In genomic region chr9:116589392-116590354, GRCh38 we compare ENCODE assay signal across 9 cellular contexts.
A peak's percentile ranks its signal among the peaks of the same experiment; 100 is the strongest.
DNase-seq lines count a peak whose midpoint lies in the region; ATAC-seq and TF ChIP-seq lines count a peak whose summit lies in the region.
"Had no signal": no experiment of that assay in that cellular context is flagged by ENCODE, and none has a peak within 500 bp of the region (broad histone marks: within the 10 kb centered on the region; RNA-seq: fewer than 3 reads in every experiment).

No MANE protein-coding gene starts in this region.

- H2BK12ac ChIP-seq in mesenchymal stem cell (ENCODE audit: low read length in 2 of 2) = no peak overlapping the region

- no peak overlapping the region for H2AFZ ChIP-seq in mesenchymal stem cell (ENCODE audit: low read depth, low read length)

- H2BK5ac ChIP-seq in mesenchymal stem cell (ENCODE audit: low read depth, low read length, poor library complexity, severe bottlenecking) = no peak overlapping the region

- no peaks in the 10 kb centered on the region for H3K4me1 Mint-ChIP-seq in activated naive CD8-positive, alpha-beta T cell treated with anti-CD3 and anti-CD28 coated beads for 36 hours
- H3K4me1 Mint-ChIP-seq: memory B cell had no signal

- no peak overlapping the region for H3K4me3 Mint-ChIP-seq in activated naive CD8-positive, alpha-beta T cell treated with anti-CD3 and anti-CD28 coated beads for 36 hours
- H3K4me3 Mint-ChIP-seq: memory B cell had no signal

- DNase-seq in AG04450 (ENCODE audit: low read depth, low spot score) (no peak), Kasumi-1 (lab: John Stamatoyannopoulos, UW) (peak; percentile 89 to 90), mesenchymal stem cell (peak; percentile 50), retina (no peak)
- peak; percentile 27 for DNase-seq in activated naive CD8-positive, alpha-beta T cell treated with anti-CD3 and anti-CD28 coated beads for 36 hours

- H3K4me3 ChIP-seq in AG04450 (ENCODE audit: low read depth, low read length) (no peak overlapping the region), mesenchymal stem cell (ENCODE audit: insufficient read depth in 1 of 2, low read depth in 1 of 2, low read length in 2 of 2) (no peak overlapping the region)

- no peak overlapping the region for H3K14ac ChIP-seq in mesenchymal stem cell (ENCODE audit: low read length in 2 of 2)

- ATAC-seq in HG02588 (IDR thresholded peaks at IDR 0.05; ENCODE audit: unreplicated experiment) = no peak
- ATAC-seq in HG02885 (IDR thresholded peaks at IDR 0.05; ENCODE audit: poor library complexity, unreplicated experiment) = no peak

- no peaks in the 10 kb centered on the region for H3K27me3 ChIP-seq in AG04450 (ENCODE audit: control insufficient read depth, insufficient read depth, low read length)
- no peaks in the 10 kb centered on the region for H3K27me3 ChIP-seq in mesenchymal stem cell (ENCODE audit: control insufficient read depth in 1 of 2, insufficient read depth in 1 of 2, low read length in 2 of 2)

- peaks cover 0 to 6% of the 10 kb centered on the region in 2 experiments for H3K36me3 ChIP-seq in mesenchymal stem cell (ENCODE audit: control insufficient read depth in 1 of 2, insufficient read depth in 2 of 2, low read depth in 1 of 2, low read length in 2 of 2)

- peaks cover 2% of the 10 kb centered on the region for H3K79me1 ChIP-seq in mesenchymal stem cell (replicated peaks; ENCODE audit: low read length, poor library complexity, severe bottlenecking)

- no peak overlapping the region for H4K91ac ChIP-seq in mesenchymal stem cell (ENCODE audit: low read length)

- H3K27ac Mint-ChIP-seq in activated naive CD8-positive, alpha-beta T cell treated with anti-CD3 and anti-CD28 coated beads for 36 hours = no peak overlapping the region
- H3K27ac Mint-ChIP-seq: memory B cell had no signal

- POLR2A ChIA-PET in AG04450 (lab: Yijun Ruan, JAX) = no interaction called here

- no peak overlapping the region for H3K9ac ChIP-seq in mesenchymal stem cell (ENCODE audit: low read length)

- TF ChIP-seq CTCF in AG04450 (IDR thresholded peaks at IDR 0.05; ENCODE audit: low read depth, low read length) = peak; percentile 50
- peak; percentile 53; the same call in 1 of the 2 replicates for TF ChIP-seq CTCF in GM12874 (IDR thresholded peaks at IDR 0.05; ENCODE audit: insufficient read depth, low read depth, low read length)

- H2BK120ac ChIP-seq in mesenchymal stem cell (ENCODE audit: low read depth, low read length) = no peak overlapping the region

- H3K18ac ChIP-seq in mesenchymal stem cell (ENCODE audit: low read depth in 1 of 2, low read length in 2 of 2) = no peak overlapping the region

- no peak overlapping the region for H2AK5ac ChIP-seq in mesenchymal stem cell (ENCODE audit: low read length, severe bottlenecking)

- H3K4ac ChIP-seq in mesenchymal stem cell (ENCODE audit: low read depth in 1 of 2, low read length in 2 of 2) = no peak overlapping the region

- no peak overlapping the region for H3K27ac ChIP-seq in AG04450 (ENCODE audit: low read depth, low read length)
- no peak overlapping the region for H3K27ac ChIP-seq in mesenchymal stem cell (ENCODE audit: low read length, poor library complexity, severe bottlenecking)

- CTCF ChIA-PET in AG04450 (lab: Charles Lee) = interaction anchor here (1.0 to 1.5 kb wide), 2 partner anchors 57 to 59 kb away, joined by 3 read pairs; no protein-coding TSS in a partner anchor

- H3K9me3 Mint-ChIP-seq in activated naive CD8-positive, alpha-beta T cell treated with anti-CD3 and anti-CD28 coated beads for 36 hours = peaks cover 13% of the 10 kb centered on the region

- 66% methylated on average over 7 of the region's 7 CpGs for WGBS in mesenchymal stem cell

- H3K36me3 Mint-ChIP-seq in activated naive CD8-positive, alpha-beta T cell treated with anti-CD3 and anti-CD28 coated beads for 36 hours = peaks cover 24% of the 10 kb centered on the region

- no peaks in the 10 kb centered on the region for H3K4me1 ChIP-seq in mesenchymal stem cell (ENCODE audit: control insufficient read depth, insufficient read depth, low read depth, low read length)

- H4K8ac ChIP-seq in mesenchymal stem cell (ENCODE audit: low read length) = no peak overlapping the region

- H3K4me2 ChIP-seq in mesenchymal stem cell (ENCODE audit: low read length, poor library complexity, severe bottlenecking) = no peak overlapping the region

- no peaks in the 10 kb centered on the region for H3K27me3 Mint-ChIP-seq in activated naive CD8-positive, alpha-beta T cell treated with anti-CD3 and anti-CD28 coated beads for 36 hours
- H3K27me3 Mint-ChIP-seq: memory B cell had no signal

- no peak overlapping the region for H2BK15ac ChIP-seq in mesenchymal stem cell (ENCODE audit: low read depth, poor library complexity, severe bottlenecking)

- peaks cover 9% of the 10 kb centered on the region; the same call in 1 of the 2 replicates for H3K9me3 ChIP-seq in AG04450 (ENCODE audit: control insufficient read depth, insufficient read depth, low read length)
- H3K9me3 ChIP-seq in mesenchymal stem cell (ENCODE audit: control insufficient read depth, low read length) = peaks cover 23% of the 10 kb centered on the region

- no peak overlapping the region for H3K23ac ChIP-seq in mesenchymal stem cell (ENCODE audit: low read length in 2 of 2)

Comparison
In these comparisons a context has a peak if more than half of its experiments do, and no peak if none do; other contexts are left out.
1. DNase-seq: peak in Kasumi-1 (2 of 2), activated naive CD8-positive, alpha-beta T cell treated with anti-CD3 and anti-CD28 coated beads for 36 hours (single experiment) and mesenchymal stem cell (single experiment); none in AG04450 (single experiment) and retina (single experiment).